Comparison of ENCODE assay signal across 8 cellular contexts in genomic region chr19:36054733-36055686, GRCh38. TPM values are rescaled to one million over a fixed set of nuclear protein-coding genes. Genes with fewer than 3 reads are reported as not detected.
DNase-seq lines count a peak whose midpoint lies in the region; ATAC-seq and TF ChIP-seq lines count a peak whose summit lies in the region.

WDR62 (plus strand) TSS chr19:36054897; CDS start chr19:36054972, 75 bp downstream.

- intact Hi-C loops in activated CD4-positive, alpha-beta T cell treated with anti-CD3 and anti-CD28 coated beads for 36 hours (cut with DNase I, micrococcal nuclease) = loop anchor here (1.0 to 5.0 kb wide), 25 partner anchors 38 to 473 kb away; partner anchors contain the start of genes ALKBH6 (in 2 of the 2), SDHAF1 (in 2 of the 2), TBCB (in 2 of the 2) and ARHGAP33 (in 1 of the 2)
- intact Hi-C loops in left lung (cut with DNase I) = no loop called here

- H3K27ac Mint-ChIP-seq in activated CD4-positive, alpha-beta T cell treated with anti-CD3 and anti-CD28 coated beads for 36 hours = peak within 1 kb of the TSS; percentile 97

- H3K27ac ChIP-seq in left lung = peak within 1 kb of the TSS; percentile 97

- H3K9me3 Mint-ChIP-seq in activated CD4-positive, alpha-beta T cell treated with anti-CD3 and anti-CD28 coated beads for 36 hours (ENCODE audit: low read depth) = no peaks in the 10 kb centered on the region

- H3K4me1 ChIP-seq in BE2C = no peaks in the 10 kb centered on the region
- H3K4me1 ChIP-seq in left lung = peaks cover 5 to 27% of the 10 kb centered on the region in 2 donors

- H3K4me3 ChIP-seq in BE2C (ENCODE audit: low read depth, low read length) (peak within 1 kb of the TSS; percentile 92), choroid plexus epithelial cell (ENCODE audit: low read depth, low read length) (peak within 1 kb of the TSS; percentile 74), left lung (peak within 1 kb of the TSS; percentile 66 to 75)

- ATAC-seq in GM19324 (IDR thresholded peaks at IDR 0.05; ENCODE audit: low FRiP score, unreplicated experiment) (peak; percentile 82), HG03457 (IDR thresholded peaks at IDR 0.05; ENCODE audit: unreplicated experiment) (peak; percentile 42), left lung (peak; percentile 89)
- ATAC-seq in activated CD4-positive, alpha-beta T cell treated with anti-CD3 and anti-CD28 coated beads for 36 hours = peak; percentile 81

- peaks cover 14% of the 10 kb centered on the region for H3K4me1 Mint-ChIP-seq in activated CD4-positive, alpha-beta T cell treated with anti-CD3 and anti-CD28 coated beads for 36 hours

- no peaks in the 10 kb centered on the region for H3K9me3 ChIP-seq in BE2C
- no peaks in the 10 kb centered on the region for H3K9me3 ChIP-seq in left lung

- H3K36me3 Mint-ChIP-seq in activated CD4-positive, alpha-beta T cell treated with anti-CD3 and anti-CD28 coated beads for 36 hours (ENCODE audit: low read depth) = peaks cover 2% of the 10 kb centered on the region

- no peak for TF ChIP-seq CTCF in BE2C (IDR thresholded peaks at IDR 0.05; ENCODE audit: low read depth, low read length)
- no peak for TF ChIP-seq CTCF in choroid plexus epithelial cell (conservative IDR thresholded peaks at IDR 0.05; ENCODE audit: low read depth, low read length)
- TF ChIP-seq CTCF in left lung (IDR thresholded peaks at IDR 0.05) = no peak

- no peaks in the 10 kb centered on the region for H3K27me3 Mint-ChIP-seq in activated CD4-positive, alpha-beta T cell treated with anti-CD3 and anti-CD28 coated beads for 36 hours

- POLR2A ChIA-PET in activated CD4-positive, alpha-beta T cell treated with anti-CD3 and anti-CD28 coated beads for 36 hours (lab: Charles Lee) = interaction anchor here (1.2 kb wide), 1 partner anchor 60 kb away, joined by 5 read pairs; the partner anchor contains the start of genes POLR2I and TBCB

- H3K27me3 ChIP-seq in BE2C (no peaks in the 10 kb centered on the region), left lung (no peaks in the 10 kb centered on the region)

- H3K4me3 Mint-ChIP-seq in activated CD4-positive, alpha-beta T cell treated with anti-CD3 and anti-CD28 coated beads for 36 hours = peak within 1 kb of the TSS; percentile 92

- peak; percentile 98 for DNase-seq in BE2C
- DNase-seq in NCI-H524 treated with DMSO at 0.1 percent for 48 hours (lab: John Stamatoyannopoulos, UW) = peak; percentile 91
- peak; percentile 97 for DNase-seq in activated CD4-positive, alpha-beta T cell treated with anti-CD3 and anti-CD28 coated beads for 36 hours
- peak; percentile 92 for DNase-seq in choroid plexus epithelial cell (ENCODE audit: low read depth)
- peak; percentile 94 to 95 for DNase-seq in left lung
- peak; percentile 95 for DNase-seq in stimulated activated CD4-positive, alpha-beta T cell treated with anti-CD3 and anti-CD28 coated beads, Interleukin-4, amount 100 ng/mL, for 24 hours

- H3K36me3 ChIP-seq in BE2C = peaks cover 4% of the 10 kb centered on the region
- peaks cover 0 to 2% of the 10 kb centered on the region in 2 donors for H3K36me3 ChIP-seq in left lung

- CTCF ChIA-PET in activated CD4-positive, alpha-beta T cell treated with anti-CD3 and anti-CD28 coated beads for 36 hours (lab: Charles Lee) = interaction anchor here (0.6 to 1.3 kb wide), 4 partner anchors 26 to 114 kb away, joined by 3 to 5 read pairs (median 4); partner anchors contain the start of gene ALKBH6

RNA-seq across cellular contexts. Expression of gene WDR62, which starts in this region (rescaled TPM):
- polyA plus RNA-seq in BE2C (2012; ENCODE audit: insufficient read depth, insufficient read length, low read depth) = 4.0 TPM
- 10 to 100 TPM; 13.6 to 14.3 TPM for total RNA-seq in activated CD4-positive, alpha-beta T cell treated with anti-CD3 and anti-CD28 coated beads for 36 hours
- 1 to 10 TPM; 3.7 to 4.3 TPM for total RNA-seq in left lung

Comparison
In these comparisons a context has a peak if more than half of its experiments do, and no peak if none do; other contexts are left out.
1. Peak in every context shown above with its lines: DNase-seq, ATAC-seq, H3K4me3 ChIP-seq and H3K27ac ChIP-seq.
2. intact Hi-C loops: an anchor here in activated CD4-positive, alpha-beta T cell treated with anti-CD3 and anti-CD28 coated beads for 36 hours (1.0 to 5.0 kb wide); none called in left lung.